Comparison of ENCODE assay signal across 7 cellular contexts in the genomic region with DNA sequence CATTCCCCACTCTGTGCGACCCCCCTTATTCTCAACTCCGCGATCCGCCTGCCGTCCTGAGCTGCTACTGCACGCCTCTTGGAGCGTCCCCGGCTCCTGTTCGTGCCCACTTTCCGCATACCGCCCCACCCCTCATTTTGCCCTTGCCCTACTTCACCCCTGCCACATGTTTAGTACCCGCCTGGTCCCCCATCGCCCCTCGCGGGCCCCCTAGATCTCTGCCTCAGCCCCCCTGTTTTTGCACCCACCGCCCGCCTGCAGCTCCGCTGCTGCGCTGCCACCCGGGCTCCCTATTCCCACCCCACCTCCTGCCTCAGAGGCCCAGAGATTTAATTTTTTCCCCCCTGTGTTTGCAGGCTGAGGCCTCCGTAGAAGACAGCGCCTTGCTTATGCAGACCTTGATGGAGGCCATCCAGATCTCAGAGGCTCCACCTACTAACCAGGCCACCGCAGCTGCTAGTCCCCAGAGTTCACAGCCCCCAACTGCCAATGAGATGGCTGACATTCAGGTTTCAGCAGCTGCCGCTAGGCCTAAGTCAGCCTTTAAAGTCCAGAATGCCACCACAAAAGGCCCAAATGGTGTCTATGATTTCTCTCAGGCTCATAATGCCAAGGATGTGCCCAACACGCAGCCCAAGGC. TPM values are rescaled to one million over a fixed set of nuclear protein-coding genes. Genes with fewer than 3 reads are reported as not detected.
DNase-seq lines count a peak whose midpoint lies in the region; ATAC-seq, FAIRE-seq and TF ChIP-seq lines count a peak whose summit lies in the region.

No MANE protein-coding gene starts in this region.

- H3K27me3 ChIP-seq in right lobe of liver (no peaks in the 10 kb centered on the region), thymus (ENCODE audit: control insufficient read depth, insufficient read depth) (no peaks in the 10 kb centered on the region)

- H3K9me3 ChIP-seq in right lobe of liver (no peaks in the 10 kb centered on the region), thymus (ENCODE audit: control insufficient read depth) (no peaks in the 10 kb centered on the region)

- H3K4me1 ChIP-seq in right lobe of liver, result no peaks in the 10 kb centered on the region
- no peaks in the 10 kb centered on the region for H3K4me1 ChIP-seq in thymus (ENCODE audit: control insufficient read depth, insufficient read depth, low read length)

- ATAC-seq in GM21717 (IDR thresholded peaks at IDR 0.05; ENCODE audit: unreplicated experiment) (peak; percentile 66), right lobe of liver (peak; percentile 15 to 37 (median 28))

- H3K36me3 ChIP-seq in right lobe of liver (peaks cover 0 to 22% (median 3%) of the 10 kb centered on the region in 4 donors), thymus (ENCODE audit: control insufficient read depth, insufficient read depth) (peaks cover 31% of the 10 kb centered on the region)

- intact Hi-C loops in right lobe of liver (cut with DNase I), result no loop called here

- FAIRE-seq in GM12892 (lab: Jason Lieb, UNC), result peak; percentile 84

- 23% methylated on average over 23 of the region's 25 CpGs for WGBS in right lobe of liver (ENCODE audit: insufficient coverage, low coverage, low lambda C conversion rate, missing lambda C conversion rate)
- WGBS in thymus, result 3% methylated on average over 25 of the region's 25 CpGs

- no peak for DNase-seq in GM12892 (ENCODE audit: insufficient read length)
- peak; percentile 7 for DNase-seq in NCI-H146 treated with DMSO at 0.1 percent for 48 hours (lab: John Stamatoyannopoulos, UW; ENCODE audit: unreplicated experiment)
- peak; percentile 44 for DNase-seq in cerebellar cortex (ENCODE audit: low spot score)
- peak; percentile 28 to 54 (median 50) for DNase-seq in right lobe of liver
- DNase-seq in activated effector memory CD4-positive, alpha-beta T cell treated with Interleukin-2 at 50 U/mL for 16 hours, result no peak

- H3K27ac ChIP-seq in right lobe of liver (no peak overlapping the region), thymus (ENCODE audit: low read depth) (peak overlapping the region; percentile 83)

- peak overlapping the region; percentile 27 to 58 (median 57) for H3K4me3 ChIP-seq in right lobe of liver
- H3K4me3 ChIP-seq in thymus (ENCODE audit: low read length), result peak overlapping the region; percentile 66

- peak; percentile 30; the same call in 1 of the 2 replicates for TF ChIP-seq POLR2A in GM12892 (IDR thresholded peaks at IDR 0.05; ENCODE audit: low read depth, low read length)
- TF ChIP-seq POLR2A in right lobe of liver (IDR thresholded peaks at IDR 0.05), result no peak

- no peak for TF ChIP-seq CTCF in right lobe of liver (IDR thresholded peaks at IDR 0.05)

RNA-seq across cellular contexts. Expression of a gene that starts 1.4 kb away (rescaled TPM):
- 66.2 TPM for polyA plus RNA-seq in GM12892 (2012; ENCODE audit: missing spikeins)
- total RNA-seq in right lobe of liver, result 10 to 100 TPM; 54.7 to 98.7 (median 69.9) TPM
- 33.0 TPM for polyA plus RNA-seq in thymus

Comparison
In these comparisons a context has a peak if more than half of its experiments do, and no peak if none do; other contexts are left out.
1. DNase-seq: peak in NCI-H146 treated with DMSO at 0.1 percent for 48 hours (single experiment), cerebellar cortex (single experiment) and right lobe of liver (3 of 3); none in GM12892 (single experiment) and activated effector memory CD4-positive, alpha-beta T cell treated with Interleukin-2 at 50 U/mL for 16 hours (single experiment).